ENCODE assay signal across 8 cellular contexts in genomic region chr2:43221660-43222471, GRCh38. TPM values are rescaled to one million over a fixed set of nuclear protein-coding genes. Genes with fewer than 3 reads are reported as not detected.
DNase-seq lines count a peak whose midpoint lies in the region; ATAC-seq and TF ChIP-seq lines count a peak whose summit lies in the region.

No MANE protein-coding gene starts in this region.

- no peak overlapping the region for H3K9ac ChIP-seq in endodermal cell (ENCODE audit: extremely low read depth, low read length, poor library complexity, severe bottlenecking)

- peaks cover 46% of the 10 kb centered on the region for H3K4me1 Mint-ChIP-seq in activated CD8-positive, alpha-beta memory T cell treated with anti-CD3 and anti-CD28 coated beads, Interleukin-2, amount 10 ng/mL, durations not matched to agents 7 days and 5 days
- H3K4me1 Mint-ChIP-seq in endodermal cell (peaks cover 60% of the 10 kb centered on the region), memory B cell (peaks cover 38% of the 10 kb centered on the region)

- DNase-seq in 8988T (peak; percentile 82), NCI-H82 (lab: John Stamatoyannopoulos, UW) (peak; percentile 90), endodermal cell (peak; percentile 97), memory B cell (ENCODE audit: low spot score in 2 of 2) (no peak)
- DNase-seq in activated CD8-positive, alpha-beta memory T cell treated with anti-CD3 and anti-CD28 coated beads, Interleukin-2, amount 10 ng/mL, durations not matched to agents 7 days and 5 days = peak; percentile 84
- peak; percentile 46 for DNase-seq in stimulated activated CD8-positive, alpha-beta memory T cell treated with anti-CD3 and anti-CD28 coated beads, Interleukin-4, amount 100 ng/mL, for 24 hours (ENCODE audit: low read depth)

- CTCF ChIA-PET in activated CD8-positive, alpha-beta memory T cell treated with anti-CD3 and anti-CD28 coated beads, Interleukin-2, amount 10 ng/mL, durations not matched to agents 7 days and 5 days (lab: Charles Lee) = interaction anchor here (1.0 to 21.1 kb wide), 9 partner anchors 7 to 262 kb away, joined by 4 to 666 read pairs (median 15); no protein-coding TSS in a partner anchor

- no peaks in the 10 kb centered on the region for H3K27me3 ChIP-seq in endodermal cell (ENCODE audit: control insufficient read depth, insufficient read depth, low read length, poor library complexity, severe bottlenecking)

- peak overlapping the region; percentile 80 for H3K4me3 ChIP-seq in endodermal cell (ENCODE audit: low read length)

- peak; percentile 40 for TF ChIP-seq POLR2A in GM18526 (IDR thresholded peaks at IDR 0.05; ENCODE audit: extremely low read depth, insufficient read length)

- H3K27ac ChIP-seq in endodermal cell (ENCODE audit: low read depth, low read length) = peak overlapping the region; percentile 90

- no peak for ATAC-seq in activated CD8-positive, alpha-beta memory T cell treated with anti-CD3 and anti-CD28 coated beads, Interleukin-2, amount 10 ng/mL, durations not matched to agents 7 days and 5 days
- ATAC-seq in memory B cell (ENCODE audit: low read depth) = no peak
- ATAC-seq in HG03342 (IDR thresholded peaks at IDR 0.05; ENCODE audit: unreplicated experiment) = no peak

- peak overlapping the region; percentile 93 for H3K27ac Mint-ChIP-seq in activated CD8-positive, alpha-beta memory T cell treated with anti-CD3 and anti-CD28 coated beads, Interleukin-2, amount 10 ng/mL, durations not matched to agents 7 days and 5 days
- H3K27ac Mint-ChIP-seq in endodermal cell = peak overlapping the region; percentile 94
- H3K27ac Mint-ChIP-seq in memory B cell = peak overlapping the region; percentile 95

- 0 to 5% methylated on average over 6 to 8 of the region's 8 CpGs for WGBS in endodermal cell (ENCODE audit: insufficient coverage in 1 of 2, insufficient read length in 1 of 2), 2 experiments

- no peaks in the 10 kb centered on the region for H3K9me3 ChIP-seq in endodermal cell (ENCODE audit: control insufficient read depth, low read length)

- H3K4me3 Mint-ChIP-seq in activated CD8-positive, alpha-beta memory T cell treated with anti-CD3 and anti-CD28 coated beads, Interleukin-2, amount 10 ng/mL, durations not matched to agents 7 days and 5 days = peak overlapping the region; percentile 77
- H3K4me3 Mint-ChIP-seq in endodermal cell (peak overlapping the region; percentile 87), memory B cell (peak overlapping the region; percentile 83)

- no peak for TF ChIP-seq CTCF in endodermal cell (conservative IDR thresholded peaks at IDR 0.05)

- no peaks in the 10 kb centered on the region for H3K27me3 Mint-ChIP-seq in activated CD8-positive, alpha-beta memory T cell treated with anti-CD3 and anti-CD28 coated beads, Interleukin-2, amount 10 ng/mL, durations not matched to agents 7 days and 5 days
- no peaks in the 10 kb centered on the region for H3K27me3 Mint-ChIP-seq in endodermal cell (ENCODE audit: insufficient read depth)
- no peaks in the 10 kb centered on the region for H3K27me3 Mint-ChIP-seq in memory B cell

- peaks cover 44% of the 10 kb centered on the region for H3K36me3 Mint-ChIP-seq in activated CD8-positive, alpha-beta memory T cell treated with anti-CD3 and anti-CD28 coated beads, Interleukin-2, amount 10 ng/mL, durations not matched to agents 7 days and 5 days
- H3K36me3 Mint-ChIP-seq in endodermal cell (ENCODE audit: low read depth) (peaks cover 18% of the 10 kb centered on the region), memory B cell (peaks cover 26% of the 10 kb centered on the region)

- peaks cover 18% of the 10 kb centered on the region for H3K36me3 ChIP-seq in endodermal cell (ENCODE audit: control insufficient read depth, insufficient read depth, low read length)

- H3K4me1 ChIP-seq in endodermal cell (ENCODE audit: control insufficient read depth, insufficient read depth, low read length) = peaks cover 30% of the 10 kb centered on the region

- H3K9me3 Mint-ChIP-seq in activated CD8-positive, alpha-beta memory T cell treated with anti-CD3 and anti-CD28 coated beads, Interleukin-2, amount 10 ng/mL, durations not matched to agents 7 days and 5 days (ENCODE audit: low read depth) = no peaks in the 10 kb centered on the region
- H3K9me3 Mint-ChIP-seq in endodermal cell = no peaks in the 10 kb centered on the region
- no peaks in the 10 kb centered on the region for H3K9me3 Mint-ChIP-seq in memory B cell

RNA-seq across cellular contexts. Expression of gene ZFP36L2, which starts 4.5 kb away (rescaled TPM):
- total RNA-seq in activated CD8-positive, alpha-beta memory T cell treated with anti-CD3 and anti-CD28 coated beads, Interleukin-2, amount 10 ng/mL, durations not matched to agents 7 days and 5 days = 100 to 1,000 TPM; 118 to 158 TPM
- 100 to 1,000 TPM in 1 of 2 donors, 10 to 100 TPM in 1; 77.1 to 114 TPM for total RNA-seq in endodermal cell
- 59.2 TPM for polyA plus RNA-seq in endodermal cell (2013, experiment 1 of 2)
- polyA plus RNA-seq in endodermal cell (2013, experiment 2 of 2) = 48.7 TPM

Comparison
In these comparisons a context has a peak if more than half of its experiments do, and no peak if none do; other contexts are left out.
1. DNase-seq: peak in 8988T (single experiment), NCI-H82 (single experiment), activated CD8-positive, alpha-beta memory T cell treated with anti-CD3 and anti-CD28 coated beads, Interleukin-2, amount 10 ng/mL, durations not matched to agents 7 days and 5 days (single experiment), endodermal cell (single experiment) and stimulated activated CD8-positive, alpha-beta memory T cell treated with anti-CD3 and anti-CD28 coated beads, Interleukin-4, amount 100 ng/mL, for 24 hours (single experiment); none in memory B cell (0 of 2).
2. Peak in every context shown above with its lines, with median percentiles within 50 percentile points of each other: H3K27ac Mint-ChIP-seq and H3K4me3 Mint-ChIP-seq.